ENCODE assay signal across 1 cellular context in genomic region chr12:49263400-49263763, GRCh38.
TF ChIP-seq lines count a peak whose summit lies in the region.

No MANE protein-coding gene starts in this region.

TF ChIP-seq in HCT116, 20 proteins besides CTCF, POLR2A, EP300 and RAD21:
- no peak for TF ChIP-seq ZNF274 (IDR thresholded peaks at IDR 0.05; ENCODE audit: low read depth, low read length)
- no peak for TF ChIP-seq ATF3 (IDR thresholded peaks at IDR 0.05)
- no peak for TF ChIP-seq TCF7L2 (IDR thresholded peaks at IDR 0.05; ENCODE audit: borderline replicate concordance, extremely low read depth, insufficient read depth, insufficient read length)
- no peak for TF ChIP-seq ZBTB33 (IDR thresholded peaks at IDR 0.05; ENCODE audit: extremely low read depth, insufficient replicate concordance, low read length)
- TF ChIP-seq EGR1 (IDR thresholded peaks at IDR 0.05; ENCODE audit: low read depth), result no peak
